8 cellular contexts compared by ENCODE assay signal in the genomic region with DNA sequence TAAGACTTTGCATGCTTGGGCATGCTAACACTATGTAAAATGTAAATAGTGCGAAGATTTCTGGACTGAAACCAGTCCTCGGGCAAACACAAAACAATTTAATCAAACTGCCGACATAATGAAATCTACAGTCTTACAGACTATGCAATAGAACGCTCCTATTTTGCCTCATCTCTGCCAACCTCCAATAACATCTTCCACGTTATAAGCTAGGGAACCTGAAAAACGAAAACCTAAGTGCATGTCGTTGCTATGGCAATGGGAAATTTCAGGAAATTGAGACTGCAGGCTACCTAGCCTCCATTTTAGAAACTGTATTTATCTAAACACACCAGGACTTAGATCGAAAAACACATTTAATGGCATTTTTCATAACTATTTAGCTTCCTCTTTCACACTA. TPM values are rescaled to one million over a fixed set of nuclear protein-coding genes. Genes with fewer than 3 reads are reported as not detected.
DNase-seq lines count a peak whose midpoint lies in the region; ATAC-seq and TF ChIP-seq lines count a peak whose summit lies in the region.

No MANE protein-coding gene starts in this region.

- H3K9ac ChIP-seq in neural progenitor cell: peak overlapping the region; percentile 85

- H3K9me3 Mint-ChIP-seq in neural progenitor cell: peaks cover 39% of the 10 kb centered on the region

- H3K27ac Mint-ChIP-seq in neural progenitor cell: peak overlapping the region; percentile 70

- H4K20me1 ChIP-seq in neural progenitor cell (ENCODE audit: low read depth): peaks cover 50% of the 10 kb centered on the region

- no peaks in the 10 kb centered on the region for H3K27me3 ChIP-seq in HAP-1 (ENCODE audit: low read depth)
- H3K27me3 ChIP-seq in SJCRH30: no peaks in the 10 kb centered on the region
- H3K27me3 ChIP-seq in neural progenitor cell: no peaks in the 10 kb centered on the region

- H3K9me3 ChIP-seq in HAP-1: no peaks in the 10 kb centered on the region
- H3K9me3 ChIP-seq in SJCRH30 (replicated peaks): 0 out of 2 replicates have a peak, but pooled peaks cover 4% of the 10 kb centered on the region
- H3K9me3 ChIP-seq in neural progenitor cell (ENCODE audit: low read depth): no peaks in the 10 kb centered on the region

- in situ Hi-C loops in HAP-1 (cut with MboI; ENCODE audit: low sequenced_read_pairs): loop anchor here (10.0 to 25.0 kb wide), 2 partner anchors 95 to 527 kb away; a partner anchor contains a TSS

- peaks cover 12% of the 10 kb centered on the region for H3F3A ChIP-seq in neural progenitor cell (ENCODE audit: low read depth)

- peak overlapping the region; percentile 88 for H3K27ac ChIP-seq in SJCRH30
- no peak overlapping the region for H3K27ac ChIP-seq in neural progenitor cell

- H3K79me2 ChIP-seq in neural progenitor cell (ENCODE audit: low read depth): peaks cover 76% of the 10 kb centered on the region

- H3K36me3 Mint-ChIP-seq in neural progenitor cell: peaks cover 45% of the 10 kb centered on the region

- H3K4me1 ChIP-seq in HAP-1 (peaks cover 21% of the 10 kb centered on the region), SJCRH30 (peaks cover 11% of the 10 kb centered on the region), neural progenitor cell (peaks cover 16% of the 10 kb centered on the region)

- DNase-seq in AG10803 (ENCODE audit: low read depth) (peak; percentile 37), HAP-1 (ENCODE audit: low spot score in 2 of 2) (peak in 1 of 2 experiments; percentile 42), SJCRH30 (peak; percentile 13 to 47), epithelial cell of esophagus (ENCODE audit: low read depth) (peak; percentile 40), neural progenitor cell (ENCODE audit: low spot score) (peak; percentile 16), occipital lobe (lab: John Stamatoyannopoulos, UW) (no peak)

- H3K4me2 ChIP-seq in neural progenitor cell: peak overlapping the region; percentile 80

- H3K4me3 Mint-ChIP-seq in neural progenitor cell: peak overlapping the region; percentile 100

- peaks cover 5% of the 10 kb centered on the region for H3K36me3 ChIP-seq in HAP-1 (replicated peaks)
- peaks cover 11% of the 10 kb centered on the region; the same call in 1 of the 2 replicates for H3K36me3 ChIP-seq in SJCRH30
- H3K36me3 ChIP-seq in neural progenitor cell: peaks cover 12% of the 10 kb centered on the region

- ATAC-seq in GM21619 (IDR thresholded peaks at IDR 0.05; ENCODE audit: unreplicated experiment) (no peak), HG02610 (IDR thresholded peaks at IDR 0.05; ENCODE audit: unreplicated experiment) (no peak)

- peak overlapping the region; percentile 98 for H3K4me3 ChIP-seq in AG10803 (ENCODE audit: low read length)
- peak overlapping the region; percentile 81 for H3K4me3 ChIP-seq in HAP-1
- peak overlapping the region; percentile 85 for H3K4me3 ChIP-seq in SJCRH30
- peak overlapping the region; percentile 99 for H3K4me3 ChIP-seq in epithelial cell of esophagus (ENCODE audit: low read length)
- peak overlapping the region; percentile 89 for H3K4me3 ChIP-seq in neural progenitor cell

- TF ChIP-seq CTCF in AG10803 (conservative IDR thresholded peaks at IDR 0.05; ENCODE audit: low read length) (no peak), epithelial cell of esophagus (IDR thresholded peaks at IDR 0.05; ENCODE audit: insufficient read depth, low read depth, low read length, missing control alignments) (no peak), neural progenitor cell (IDR thresholded peaks at IDR 0.05) (no peak)

- H3K27me3 Mint-ChIP-seq in neural progenitor cell (ENCODE audit: insufficient read depth, low read depth): peaks cover 2% of the 10 kb centered on the region

- H3K4me1 Mint-ChIP-seq in neural progenitor cell: peaks cover 28% of the 10 kb centered on the region

- no peak overlapping the region for H2AFZ ChIP-seq in neural progenitor cell (replicated peaks)

RNA-seq across cellular contexts. Expression of a gene that starts 1.1 kb away (rescaled TPM):
- 42.7 and 56.1 TPM in 2 replicates for total RNA-seq in SJCRH30 (2014; rRNA removed; shearing (Covaris generic))
- total RNA-seq in neural progenitor cell (ENCODE audit: low replicate concordance) (54.7 and 76.6 TPM in 2 replicates), occipital lobe (75.3 TPM)
